ENCODE assay signal across 12 cellular contexts in genomic region chr1:2460203-2460602, GRCh38.
"Had no signal": no experiment of that assay in that cellular context is flagged by ENCODE, and none has a peak within 500 bp of the region (broad histone marks: within the 10 kb centered on the region; RNA-seq: fewer than 3 reads in every experiment).

No MANE protein-coding gene starts in this region.

- DNase-seq: activated CD4-positive, alpha-beta T cell treated with anti-CD3 and anti-CD28 coated beads for 1 hour; activated CD4-positive, alpha-beta T cell treated with anti-CD3 and anti-CD28 coated beads, Interleukin-2, amount 50 U/mL, for 48 hours; activated T-cell treated with anti-CD3 and anti-CD28 coated beads for 4 hours; lower lobe of right lung; naive thymus-derived CD8-positive, alpha-beta T cell; pancreas; stimulated activated CD4-positive, alpha-beta T cell treated with anti-CD3 and anti-CD28 coated beads, Interleukin-4, amount 100 ng/mL, for 24 hours; T-helper 17 cell had no signal

- FAIRE-seq: pancreas had no signal

- H3K27ac ChIP-seq: lower lobe of right lung, neutrophil, pancreas, right lobe of liver had no signal

- H3K4me1 ChIP-seq: lower lobe of right lung, pancreas had no signal

- H3K4me2 ChIP-seq: smooth muscle cell had no signal

- H3K36me3 ChIP-seq: lower lobe of right lung, neutrophil, pancreas, right lobe of liver had no signal

- H3K9me3 ChIP-seq: lower lobe of right lung, neutrophil, pancreas, right lobe of liver had no signal

- H3K4me3 ChIP-seq: lower lobe of right lung, pancreas, right lobe of liver, smooth muscle cell had no signal

- H3K27me3 ChIP-seq: pancreas, right lobe of liver had no signal

- ATAC-seq: naive thymus-derived CD8-positive, alpha-beta T cell; stimulated activated effector memory CD8-positive, alpha-beta T cell treated with anti-CD3 and anti-CD28 coated beads, Interleukin-12 subunit alpha, Interleukin-12 subunit beta, amount 100 ng/mL, for 72 hours; T-helper 17 cell had no signal
